21 cellular contexts compared by ENCODE assay signal in the genomic region with DNA sequence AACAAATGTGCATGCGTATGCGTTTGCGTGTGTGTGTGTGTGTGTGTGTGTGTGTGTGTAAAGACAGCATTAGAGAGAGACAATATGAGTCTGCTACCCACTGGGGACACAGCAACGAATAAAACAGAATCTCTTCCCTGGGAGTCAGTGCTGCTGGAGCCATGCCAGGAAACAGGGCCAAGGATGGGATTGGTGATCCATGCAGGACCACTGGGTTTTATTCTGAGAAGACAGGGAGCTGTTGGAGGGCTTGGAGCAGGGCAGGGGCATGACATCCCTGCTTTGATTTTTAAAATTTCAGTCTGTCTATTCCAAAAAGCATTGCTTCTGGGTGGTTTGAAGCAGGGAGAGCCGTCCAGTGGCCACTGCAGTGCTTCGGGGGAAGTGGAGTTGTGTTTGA.
DNase-seq lines count a peak whose midpoint lies in the region; TF ChIP-seq lines count a peak whose summit lies in the region.
"Had no signal": no experiment of that assay in that cellular context is flagged by ENCODE, and none has a peak within 500 bp of the region (broad histone marks: within the 10 kb centered on the region; RNA-seq: fewer than 3 reads in every experiment).

No MANE protein-coding gene starts in this region.

- H4K8ac ChIP-seq in H9 (replicated peaks; ENCODE audit: insufficient read length, low read depth, low read length): no peak overlapping the region
- H4K8ac ChIP-seq in neuronal stem cell (ENCODE audit: low read depth, low read length): no peak overlapping the region

- DNase-seq in NCI-H345 (lab: John Stamatoyannopoulos, UW): peak; percentile 69
- no peak for DNase-seq in NCI-H345 treated with DMSO at 0.1 percent for 48 hours (lab: John Stamatoyannopoulos, UW; ENCODE audit: unreplicated experiment)
- DNase-seq in H9: peak; percentile 15
- peak; percentile 22 for DNase-seq in ecto neural progenitor cell (ENCODE audit: low spot score)
- DNase-seq in neuronal stem cell (ENCODE audit: low spot score): no peak
- DNase-seq in D341Med (ENCODE audit: low spot score): no peak
- DNase-seq in globus pallidus (ENCODE audit: low spot score): no peak
- DNase-seq: Calu3; CD8-positive, alpha-beta T cell; GDM1; HCEC 1CT; NCI-H1694 treated with DMSO at 0.1 percent for 48 hours; NCI-H2107; NCI-H226; NCI-H526; NK-92 treated with Interleukin-12 subunit alpha and Interleukin-12 subunit beta, amount 100 ng/mL, for 24 hours; SW 1271 had no signal

- H3K27ac Mint-ChIP-seq in H9: no peak overlapping the region
- H3K27ac Mint-ChIP-seq: CD8-positive, alpha-beta T cell had no signal

- H3K4me3 ChIP-seq in neuronal stem cell (ENCODE audit: low read length in 2 of 2): no peak overlapping the region
- H3K4me3 ChIP-seq: A549; BLaER1 treated with 17β-estradiol and CSF1 and Interleukin-3, amounts not matched to agents 10 nM and 100 nM; Peyer's patch; SJSA1 had no signal

- peaks cover 3 to 4% of the 10 kb centered on the region in 2 experiments; a peak in 3 of 4 replicates for H3K4me1 Mint-ChIP-seq in H9

- H3T11ph ChIP-seq in H9 (ENCODE audit: low read length): no peak overlapping the region

- H3K9me3 Mint-ChIP-seq in H9: peaks cover 7 to 10% of the 10 kb centered on the region in 2 experiments; a peak in 3 of 5 replicates
- H3K9me3 Mint-ChIP-seq: CD8-positive, alpha-beta T cell had no signal

- H3K14ac ChIP-seq in H9 (ENCODE audit: insufficient read depth, low read length): no peak overlapping the region
- no peak overlapping the region for H3K14ac ChIP-seq in neuronal stem cell (ENCODE audit: low read length)

- no peak overlapping the region for H3K9ac ChIP-seq in H9 (ENCODE audit: extremely low read depth, insufficient read length, low read length)
- no peak overlapping the region for H3K9ac ChIP-seq in neuronal stem cell (ENCODE audit: low read depth, low read length, poor library complexity)
- H3K9ac ChIP-seq: BLaER1 treated with 17β-estradiol and CSF1 and Interleukin-3, amounts not matched to agents 10 nM and 100 nM had no signal

- peaks cover 2% of the 10 kb centered on the region for H3K27me3 Mint-ChIP-seq in H9 (ENCODE audit: low read depth)

- H4K20me1 ChIP-seq in H9 (ENCODE audit: control insufficient read depth, insufficient read depth, insufficient read length): no peaks in the 10 kb centered on the region
- H4K20me1 ChIP-seq: BLaER1 treated with 17β-estradiol and CSF1 and Interleukin-3, amounts not matched to agents 10 nM and 100 nM had no signal

- H3K36me3 ChIP-seq in neuronal stem cell (replicated peaks in 1 of 2; ENCODE audit: control insufficient read depth in 2 of 2, insufficient read depth in 2 of 2, low read length in 2 of 2): no peaks in the 10 kb centered on the region
- H3K36me3 ChIP-seq: BLaER1 treated with 17β-estradiol and CSF1 and Interleukin-3, amounts not matched to agents 10 nM and 100 nM; Peyer's patch; SJSA1 had no signal

- no peaks in the 10 kb centered on the region for H3K23me2 ChIP-seq in H9 (ENCODE audit: insufficient read length, low read depth, low read length, poor library complexity, severe bottlenecking)

- H3K18ac ChIP-seq in H9 (ENCODE audit: insufficient read length, low read depth, low read length): no peak overlapping the region
- H3K18ac ChIP-seq in neuronal stem cell (ENCODE audit: low read length): no peak overlapping the region

- H2BK15ac ChIP-seq in H9 (ENCODE audit: low read depth, low read length) (no peak overlapping the region), neuronal stem cell (ENCODE audit: low read length) (no peak overlapping the region)

- H3K27me3 ChIP-seq in H9 (ENCODE audit: insufficient read depth, low read length): no peaks in the 10 kb centered on the region
- peaks cover 0 to 30% (median 0%) of the 10 kb centered on the region in 3 experiments for H3K27me3 ChIP-seq in neuronal stem cell (ENCODE audit: control insufficient read depth in 3 of 3, insufficient read depth in 3 of 3, low read depth in 1 of 3, low read length in 3 of 3)
- H3K27me3 ChIP-seq: BLaER1 treated with 17β-estradiol and CSF1 and Interleukin-3, amounts not matched to agents 10 nM and 100 nM; Peyer's patch had no signal

- no CpG with 5 or more reads among the region's 6 CpGs for WGBS in H9 (ENCODE audit: extremely low coverage, insufficient read length, low lambda C conversion rate)
- no CpG with 5 or more reads among the region's 6 CpGs for WGBS in neuronal stem cell (ENCODE audit: extremely low coverage in 2 of 2, insufficient read length in 2 of 2, insufficient replicate concordance in 1 of 2), 2 donors

- H3K79me1 ChIP-seq in H9 (ENCODE audit: insufficient read depth, low read depth, low read length, poor library complexity, severe bottlenecking): no peaks in the 10 kb centered on the region
- no peaks in the 10 kb centered on the region for H3K79me1 ChIP-seq in neuronal stem cell (ENCODE audit: low read depth, low read length)

- no peak for TF ChIP-seq CTCF in H9 (conservative IDR thresholded peaks at IDR 0.05)

- H2BK120ac ChIP-seq in H9 (ENCODE audit: low read depth, low read length, poor library complexity, severe bottlenecking) (no peak overlapping the region), neuronal stem cell (ENCODE audit: low read depth, low read length) (no peak overlapping the region)

- H3K4me1 ChIP-seq in H9 (ENCODE audit: insufficient read depth, low read length) (no peaks in the 10 kb centered on the region), neuronal stem cell (ENCODE audit: control insufficient read depth in 2 of 2, insufficient read depth in 1 of 2, low read depth in 1 of 2, low read length in 2 of 2) (no peaks in the 10 kb centered on the region)
- H3K4me1 ChIP-seq: A549, Peyer's patch, SJSA1 had no signal

- no peak overlapping the region for H2BK5ac ChIP-seq in H9 (ENCODE audit: insufficient read length, low read length)
- no peak overlapping the region for H2BK5ac ChIP-seq in neuronal stem cell (ENCODE audit: low read length)

- peaks cover 0 to 1% (median 0%) of the 10 kb centered on the region in 3 experiments; a peak in 3 of 7 replicates for H3K36me3 Mint-ChIP-seq in H9 (ENCODE audit: insufficient read depth in 1 of 3, low read depth in 3 of 3)
- H3K36me3 Mint-ChIP-seq: CD8-positive, alpha-beta T cell had no signal

- H3K4me2 ChIP-seq in H9 (ENCODE audit: insufficient read depth, insufficient read length, low read length) (no peak overlapping the region), neuronal stem cell (ENCODE audit: insufficient read depth, low read length, poor library complexity, severe bottlenecking) (no peak overlapping the region)
- H3K4me2 ChIP-seq: A549; BLaER1 treated with 17β-estradiol and CSF1 and Interleukin-3, amounts not matched to agents 10 nM and 100 nM had no signal

- H4K5ac ChIP-seq in H9 (ENCODE audit: insufficient read length, low read depth, low read length): no peak overlapping the region

- H3K23ac ChIP-seq in H9 (ENCODE audit: insufficient read length, low read depth, low read length): no peak overlapping the region
- peak overlapping the region; percentile 7 for H3K23ac ChIP-seq in neuronal stem cell (ENCODE audit: low read depth, low read length, poor library complexity)

- H3K27ac ChIP-seq in H9 (ENCODE audit: insufficient read length, low read depth, low read length): no peak overlapping the region
- no peak overlapping the region for H3K27ac ChIP-seq in neuronal stem cell (replicated peaks; ENCODE audit: low read length)
- H3K27ac ChIP-seq: A549; BLaER1 treated with 17β-estradiol and CSF1 and Interleukin-3, amounts not matched to agents 10 nM and 100 nM; Peyer's patch; SJSA1 had no signal

- H3K9me3 ChIP-seq in H9 (ENCODE audit: control insufficient read depth, low read depth, low read length) (no peaks in the 10 kb centered on the region), neuronal stem cell (replicated peaks in 1 of 2; ENCODE audit: control insufficient read depth in 2 of 2, insufficient read depth in 1 of 2, low read depth in 1 of 2, low read length in 2 of 2) (peaks cover 0 to 4% of the 10 kb centered on the region in 2 donors)
- H3K9me3 ChIP-seq: Peyer's patch had no signal

- H2BK20ac ChIP-seq in H9 (ENCODE audit: low read depth, low read length, poor library complexity, severe bottlenecking): no peak overlapping the region

- H3K4me3 Mint-ChIP-seq in H9: no peak overlapping the region
- H3K4me3 Mint-ChIP-seq: CD8-positive, alpha-beta T cell had no signal

- H3K4ac ChIP-seq in H9 (ENCODE audit: low read depth, low read length) (no peak overlapping the region), neuronal stem cell (ENCODE audit: low read length) (no peak overlapping the region)

- H4K91ac ChIP-seq in H9 (ENCODE audit: insufficient read length, low read depth, low read length): no peak overlapping the region
- H4K91ac ChIP-seq in neuronal stem cell (ENCODE audit: low read depth, low read length, poor library complexity): no peak overlapping the region

- no peak overlapping the region for H3K56ac ChIP-seq in H9 (ENCODE audit: insufficient read length, low read depth, low read length)

- H2BK12ac ChIP-seq in H9 (ENCODE audit: insufficient read length, low read depth, low read length) (no peak overlapping the region), neuronal stem cell (ENCODE audit: low read length) (no peak overlapping the region)

- H3K79me2 ChIP-seq in H9 (ENCODE audit: insufficient read depth, low read length): no peaks in the 10 kb centered on the region

- H2AK5ac ChIP-seq in H9 (ENCODE audit: insufficient read length, low read length) (no peak overlapping the region), neuronal stem cell (ENCODE audit: low read depth, low read length) (no peak overlapping the region)

- H2AFZ ChIP-seq in H9 (ENCODE audit: low read length) (no peak overlapping the region), neuronal stem cell (ENCODE audit: low read length) (no peak overlapping the region)

Comparison
In these comparisons a context has a peak if more than half of its experiments do, and no peak if none do; other contexts are left out.
1. DNase-seq: peak in NCI-H345 (single experiment), H9 (single experiment) and ecto neural progenitor cell (single experiment); none in NCI-H345 treated with DMSO at 0.1 percent for 48 hours (single experiment), neuronal stem cell (single experiment), D341Med (single experiment) and globus pallidus (single experiment).